16 cellular contexts compared by ENCODE assay signal in the genomic region with DNA sequence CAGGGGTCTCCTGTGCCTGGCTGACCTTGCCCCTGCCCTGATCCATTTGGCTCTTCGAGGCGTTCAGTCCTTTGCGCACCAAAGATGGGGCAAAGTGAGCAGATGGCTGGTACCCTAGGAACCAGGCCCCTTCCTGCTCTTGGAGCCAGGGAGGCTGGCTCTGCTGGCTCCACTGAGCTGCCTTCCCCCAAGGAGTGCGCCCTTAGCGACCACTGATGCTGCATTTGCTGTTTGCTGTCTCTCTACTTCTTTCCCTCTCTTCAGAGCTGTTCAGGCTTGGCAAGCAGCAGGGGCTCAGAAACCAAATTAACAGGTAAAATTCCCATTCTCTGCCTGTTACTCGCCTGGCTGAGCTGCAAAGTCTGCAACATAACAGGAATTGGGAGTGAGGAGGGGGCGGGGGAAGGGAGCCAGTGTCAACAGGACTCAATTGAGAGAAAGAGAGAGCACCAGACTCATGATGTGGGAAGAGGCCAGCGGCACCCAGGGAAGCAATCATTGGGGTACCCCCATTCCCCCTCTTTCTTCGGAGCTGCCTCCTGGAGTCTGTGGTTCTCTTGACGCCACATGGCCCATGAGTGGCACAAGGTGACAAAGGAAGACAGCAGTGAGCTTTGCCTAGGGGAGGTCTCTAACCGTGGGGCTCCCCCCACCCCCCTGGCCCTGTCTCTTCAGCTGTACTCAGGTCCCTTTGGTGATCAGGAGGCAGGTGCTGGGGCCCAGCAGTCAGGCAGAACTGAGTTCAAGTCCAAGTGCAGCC.
DNase-seq lines count a peak whose midpoint lies in the region; ATAC-seq and TF ChIP-seq lines count a peak whose summit lies in the region.
"Had no signal": no experiment of that assay in that cellular context is flagged by ENCODE, and none has a peak within 500 bp of the region (broad histone marks: within the 10 kb centered on the region; RNA-seq: fewer than 3 reads in every experiment).

No MANE protein-coding gene starts in this region.

- DNase-seq in NCI-H2171 treated with DMSO at 0.1 percent for 48 hours (lab: John Stamatoyannopoulos, UW), result peak; percentile 42
- DNase-seq in NCI-H2171 (lab: John Stamatoyannopoulos, UW), result no peak
- peak; percentile 90 for DNase-seq in endodermal cell
- peak; percentile 66 for DNase-seq in mesendoderm
- no peak for DNase-seq in Ammon's horn (ENCODE audit: low spot score)
- DNase-seq in naive thymus-derived CD8-positive, alpha-beta T cell, result no peak
- DNase-seq: CD8-positive, alpha-beta memory T cell; EL; HCEC 1CT; NCI-H1930; NCI-H510A; NCI-H82 had no signal

- H2BK120ac ChIP-seq in mesendoderm (ENCODE audit: low read depth, low read length), result no peak overlapping the region

- peak overlapping the region; percentile 50 for H3K27ac Mint-ChIP-seq in endodermal cell
- no peak overlapping the region for H3K27ac Mint-ChIP-seq in naive thymus-derived CD8-positive, alpha-beta T cell

- H3K56ac ChIP-seq in mesendoderm (ENCODE audit: low read length), result peak overlapping the region; percentile 57

- no peak overlapping the region for H3K4me2 ChIP-seq in mesendoderm (ENCODE audit: low read length)
- H3K4me2 ChIP-seq: BLaER1 had no signal

- no peak for TF ChIP-seq CTCF in endodermal cell (conservative IDR thresholded peaks at IDR 0.05)

- H3K27ac ChIP-seq in endodermal cell (ENCODE audit: low read depth, low read length), result no peak overlapping the region
- H3K27ac ChIP-seq in mesendoderm (ENCODE audit: low read depth, low read length), result no peak overlapping the region
- H3K27ac ChIP-seq: BLaER1 had no signal

- H3K4me1 ChIP-seq in endodermal cell (ENCODE audit: control insufficient read depth, insufficient read depth, low read length), result peaks cover 5% of the 10 kb centered on the region
- H3K4me1 ChIP-seq in mesendoderm (ENCODE audit: control insufficient read depth, low read depth, low read length), result peaks cover 8% of the 10 kb centered on the region

- H2AK5ac ChIP-seq in mesendoderm (ENCODE audit: low read length), result no peak overlapping the region

- H3K4me1 Mint-ChIP-seq in endodermal cell, result peaks cover 40% of the 10 kb centered on the region
- H3K4me1 Mint-ChIP-seq in naive thymus-derived CD8-positive, alpha-beta T cell, result peaks cover 0 to 3% (median 0%) of the 10 kb centered on the region in 4 donors
- H3K4me1 Mint-ChIP-seq: CD8-positive, alpha-beta memory T cell had no signal

- no peak overlapping the region for H3K4me3 ChIP-seq in endodermal cell (ENCODE audit: low read length)
- H3K4me3 ChIP-seq in mesendoderm (ENCODE audit: low read length), result no peak overlapping the region
- H3K4me3 ChIP-seq: BLaER1 had no signal

- H2BK5ac ChIP-seq in mesendoderm (ENCODE audit: low read length), result no peak overlapping the region

- H3K79me1 ChIP-seq in mesendoderm (ENCODE audit: low read length), result no peaks in the 10 kb centered on the region

- no peaks in the 10 kb centered on the region for H3K27me3 ChIP-seq in endodermal cell (ENCODE audit: control insufficient read depth, insufficient read depth, low read length, poor library complexity, severe bottlenecking)
- no peaks in the 10 kb centered on the region for H3K27me3 ChIP-seq in mesendoderm (ENCODE audit: insufficient read depth, low read length, poor library complexity)
- H3K27me3 ChIP-seq: BLaER1 had no signal

- 50 to 63% methylated on average over 5 to 11 of the region's 11 CpGs for WGBS in endodermal cell (ENCODE audit: insufficient coverage in 1 of 2, insufficient read length in 1 of 2), 2 experiments
- WGBS in mesendoderm (ENCODE audit: extremely low coverage, insufficient coverage, low lambda C conversion rate), result no CpG with 5 or more reads among the region's 11 CpGs

- H4K5ac ChIP-seq in mesendoderm (ENCODE audit: low read length), result no peak overlapping the region

- H3K9me3 ChIP-seq in endodermal cell (ENCODE audit: control insufficient read depth, low read length), result peaks cover 30% of the 10 kb centered on the region

- H3K4ac ChIP-seq in mesendoderm (ENCODE audit: low read depth, low read length), result no peak overlapping the region

- peaks cover 13% of the 10 kb centered on the region for H3K36me3 Mint-ChIP-seq in endodermal cell (ENCODE audit: low read depth)
- peaks cover 14 to 36% (median 27%) of the 10 kb centered on the region in 3 donors for H3K36me3 Mint-ChIP-seq in naive thymus-derived CD8-positive, alpha-beta T cell

- H3K9ac ChIP-seq in endodermal cell (ENCODE audit: extremely low read depth, low read length, poor library complexity, severe bottlenecking) (no peak overlapping the region), mesendoderm (ENCODE audit: low read length) (no peak overlapping the region)
- H3K9ac ChIP-seq: BLaER1 had no signal

- H2BK15ac ChIP-seq in mesendoderm (replicated peaks; ENCODE audit: low read depth), result no peak overlapping the region

- no peak overlapping the region for H3K18ac ChIP-seq in mesendoderm (ENCODE audit: low read length)

- H3K79me2 ChIP-seq in mesendoderm (ENCODE audit: control insufficient read depth, insufficient read depth, low read length), result no peaks in the 10 kb centered on the region

- H3K27me3 Mint-ChIP-seq in endodermal cell (ENCODE audit: insufficient read depth), result no peaks in the 10 kb centered on the region
- H3K27me3 Mint-ChIP-seq in naive thymus-derived CD8-positive, alpha-beta T cell, result peaks cover 0 to 4% (median 0%) of the 10 kb centered on the region in 5 donors

- H3K36me3 ChIP-seq in endodermal cell (ENCODE audit: control insufficient read depth, insufficient read depth, low read length) (peaks cover 4% of the 10 kb centered on the region), mesendoderm (ENCODE audit: control insufficient read depth, insufficient read depth, low read length) (no peaks in the 10 kb centered on the region)
- H3K36me3 ChIP-seq: BLaER1 had no signal

- POLR2A ChIA-PET in naive thymus-derived CD8-positive, alpha-beta T cell (lab: Charles Lee), result no interaction called here

- peak overlapping the region; percentile 25 for H3K4me3 Mint-ChIP-seq in endodermal cell
- no peak overlapping the region for H3K4me3 Mint-ChIP-seq in naive thymus-derived CD8-positive, alpha-beta T cell
- H3K4me3 Mint-ChIP-seq: CD8-positive, alpha-beta memory T cell had no signal

- H3K23ac ChIP-seq in mesendoderm (ENCODE audit: low read length), result no peak overlapping the region

- H3K9me3 Mint-ChIP-seq in endodermal cell, result peaks cover 34% of the 10 kb centered on the region
- H3K9me3 Mint-ChIP-seq in naive thymus-derived CD8-positive, alpha-beta T cell, result peaks cover 3 to 43% (median 28%) of the 10 kb centered on the region in 9 donors

- no peak for ATAC-seq in GM18498 (IDR thresholded peaks at IDR 0.05; ENCODE audit: unreplicated experiment)
- ATAC-seq in GM19452 (IDR thresholded peaks at IDR 0.05; ENCODE audit: unreplicated experiment), result no peak
- ATAC-seq in naive thymus-derived CD8-positive, alpha-beta T cell, result no peak
- ATAC-seq: Panc1 had no signal

- no peak overlapping the region for H4K8ac ChIP-seq in mesendoderm (ENCODE audit: low read depth, low read length)

Comparison
In these comparisons a context has a peak if more than half of its experiments do, and no peak if none do; other contexts are left out.
1. DNase-seq: peak in NCI-H2171 treated with DMSO at 0.1 percent for 48 hours (single experiment), endodermal cell (single experiment) and mesendoderm (single experiment); none in NCI-H2171 (single experiment), Ammon's horn (single experiment) and naive thymus-derived CD8-positive, alpha-beta T cell (0 of 10).